Comparison of ENCODE assay signal across 8 cellular contexts in genomic region chr12:48183876-48184548, GRCh38. TPM values are rescaled to one million over a fixed set of nuclear protein-coding genes. Genes with fewer than 3 reads are reported as not detected.
DNase-seq lines count a peak whose midpoint lies in the region; ATAC-seq lines count a peak whose summit lies in the region.

No MANE protein-coding gene starts in this region.

- H3K27me3 ChIP-seq in CD8-positive, alpha-beta memory T cell (ENCODE audit: insufficient read depth, low read length, poor library complexity, severe bottlenecking) = peaks cover 12% of the 10 kb centered on the region
- H3K27me3 ChIP-seq in MG63 (peaks cover 63% of the 10 kb centered on the region), muscle layer of colon (ENCODE audit: control insufficient read depth in 1 of 2, insufficient read depth in 2 of 2, low read length in 2 of 2) (peaks cover 29 to 47% of the 10 kb centered on the region in 2 donors)

- no peaks in the 10 kb centered on the region for H3K36me3 ChIP-seq in CD8-positive, alpha-beta memory T cell (ENCODE audit: insufficient read depth, low read length)
- H3K36me3 ChIP-seq in MG63 (no peaks in the 10 kb centered on the region), muscle layer of colon (ENCODE audit: insufficient read depth, low read length) (no peaks in the 10 kb centered on the region)

- H3K27me3 Mint-ChIP-seq in CD8-positive, alpha-beta memory T cell = peaks cover 24 to 29% of the 10 kb centered on the region in 2 donors
- H3K27me3 Mint-ChIP-seq in central memory CD8-positive, alpha-beta T cell = peaks cover 46% of the 10 kb centered on the region

- no peak overlapping the region for H3K9ac ChIP-seq in muscle layer of colon (ENCODE audit: low read length)

- peak overlapping the region in 7 of 8 donors; percentile 43 to 87 (median 69) for H3K27ac Mint-ChIP-seq in CD8-positive, alpha-beta memory T cell
- peak overlapping the region; percentile 89 for H3K27ac Mint-ChIP-seq in central memory CD8-positive, alpha-beta T cell (ENCODE audit: low read depth)

- peak overlapping the region; percentile 93 to 97 (median 96) for H3K4me3 Mint-ChIP-seq in CD8-positive, alpha-beta memory T cell
- peak overlapping the region; percentile 89 for H3K4me3 Mint-ChIP-seq in central memory CD8-positive, alpha-beta T cell

- peak in 1 of 5 donors; percentile 56 for DNase-seq in CD8-positive, alpha-beta memory T cell
- DNase-seq in MG63 = no peak
- DNase-seq in central memory CD8-positive, alpha-beta T cell (ENCODE audit: low spot score in 2 of 2) = no peak
- DNase-seq in NCI-H1417 treated with DMSO at 0.1 percent for 48 hours (lab: John Stamatoyannopoulos, UW) = no peak
- no peak for DNase-seq in HCEC 1CT

- peaks cover 6 to 20% (median 11%) of the 10 kb centered on the region in 3 donors for H3K4me1 Mint-ChIP-seq in CD8-positive, alpha-beta memory T cell
- H3K4me1 Mint-ChIP-seq in central memory CD8-positive, alpha-beta T cell = peaks cover 15% of the 10 kb centered on the region

- H3K9me3 Mint-ChIP-seq in CD8-positive, alpha-beta memory T cell = no peaks in the 10 kb centered on the region
- no peaks in the 10 kb centered on the region for H3K9me3 Mint-ChIP-seq in central memory CD8-positive, alpha-beta T cell

- POLR2A ChIA-PET in CD8-positive, alpha-beta memory T cell (lab: Charles Lee) = interaction anchor here (1.6 to 3.4 kb wide), 2 partner anchors 15 to 27 kb away, joined by 13 to 29 read pairs; partner anchors contain the start of gene ASB8

- peak overlapping the region; percentile 75 for H3K27ac ChIP-seq in CD8-positive, alpha-beta memory T cell (ENCODE audit: low read depth, low read length)
- H3K27ac ChIP-seq in muscle layer of colon (ENCODE audit: low read depth, low read length) = no peak overlapping the region

- H3K4me3 ChIP-seq in CD8-positive, alpha-beta memory T cell (ENCODE audit: low read length) = peak overlapping the region; percentile 91
- peak overlapping the region; percentile 34 for H3K4me3 ChIP-seq in MG63
- H3K4me3 ChIP-seq in muscle layer of colon (ENCODE audit: low read depth in 1 of 2, low read length in 2 of 2) = peak overlapping the region; percentile 43 to 92

- no peaks in the 10 kb centered on the region for H3K9me3 ChIP-seq in CD8-positive, alpha-beta memory T cell (ENCODE audit: low read length)
- H3K9me3 ChIP-seq in MG63 (no peaks in the 10 kb centered on the region), muscle layer of colon (ENCODE audit: low read length) (no peaks in the 10 kb centered on the region)

- CTCF ChIA-PET in CD8-positive, alpha-beta memory T cell (lab: Charles Lee) = interaction anchor here (1.4 to 5.5 kb wide), 6 partner anchors 14 to 184 kb away, joined by 3 to 39 read pairs (median 9); partner anchors contain the start of gene ASB8

- ATAC-seq in central memory CD8-positive, alpha-beta T cell (replicated peaks; ENCODE audit: extremely low read depth, poor library complexity, severe bottlenecking) = peak; percentile 13
- ATAC-seq in HG03432 (IDR thresholded peaks at IDR 0.05; ENCODE audit: unreplicated experiment) (no peak), GM18873 (IDR thresholded peaks at IDR 0.05; ENCODE audit: low FRiP score, unreplicated experiment) (no peak)

- peaks cover 0 to 6% (median 0%) of the 10 kb centered on the region in 3 donors for H3K36me3 Mint-ChIP-seq in CD8-positive, alpha-beta memory T cell
- peaks cover 2% of the 10 kb centered on the region for H3K36me3 Mint-ChIP-seq in central memory CD8-positive, alpha-beta T cell (ENCODE audit: insufficient read depth)

- peaks cover 16% of the 10 kb centered on the region for H3K4me1 ChIP-seq in CD8-positive, alpha-beta memory T cell (ENCODE audit: insufficient read depth, low read length)
- H3K4me1 ChIP-seq in muscle layer of colon (ENCODE audit: insufficient read depth, low read length) = peaks cover 15% of the 10 kb centered on the region

RNA-seq across cellular contexts. Expression of gene CCDC184, which starts 0.6 kb away (rescaled TPM):
- total RNA-seq in CD8-positive, alpha-beta memory T cell = under 1 TPM; 0.72 to 0.97 TPM
- polyA plus RNA-seq in CD8-positive, alpha-beta memory T cell = 0.91 TPM
- total RNA-seq in MG63 (2014; rRNA removed; shearing (Covaris generic); ENCODE audit: low replicate concordance) = not detected in 2 replicates

RNA-seq across cellular contexts. Expression of gene OR10AD1, which starts 19.1 kb away (rescaled TPM):
- not detected for total RNA-seq in CD8-positive, alpha-beta memory T cell
- not detected for polyA plus RNA-seq in CD8-positive, alpha-beta memory T cell
- total RNA-seq in MG63 (2014; rRNA removed; shearing (Covaris generic); ENCODE audit: low replicate concordance) = not detected in 2 replicates

RNA-seq across cellular contexts. Expression of gene ASB8, which starts 26.7 kb away (rescaled TPM):
- total RNA-seq in CD8-positive, alpha-beta memory T cell = 10 to 100 TPM; 32.5 to 38.1 TPM
- polyA plus RNA-seq in CD8-positive, alpha-beta memory T cell = 81.8 TPM
- total RNA-seq in MG63 (2014; rRNA removed; shearing (Covaris generic); ENCODE audit: low replicate concordance) = 31.3 and 79.9 TPM in 2 replicates

Comparison
In these comparisons a context has a peak if more than half of its experiments do, and no peak if none do; other contexts are left out.
1. H3K4me3 ChIP-seq: peak in every context shown above with its lines; median percentile 91 in CD8-positive, alpha-beta memory T cell; 68 in muscle layer of colon; 34 in MG63.